23 cellular contexts compared by ENCODE assay signal in genomic region chr12:19885092-19885813, GRCh38.
DNase-seq lines count a peak whose midpoint lies in the region; ATAC-seq and TF ChIP-seq lines count a peak whose summit lies in the region.
"Had no signal": no experiment of that assay in that cellular context is flagged by ENCODE, and none has a peak within 500 bp of the region (broad histone marks: within the 10 kb centered on the region; RNA-seq: fewer than 3 reads in every experiment).

No MANE protein-coding gene starts in this region.

- no peak for TF ChIP-seq CTCF in foreskin keratinocyte (conservative IDR thresholded peaks at IDR 0.05)

- ATAC-seq in Right ventricle myocardium inferior (peak; percentile 74), left cardiac atrium (peak; percentile 49 to 60), foreskin keratinocyte (no peak)
- ATAC-seq: effector memory CD8-positive, alpha-beta T cell; K562; T-helper 17 cell had no signal

- H2AFZ ChIP-seq in neuron (ENCODE audit: low read depth, low read length) = peak overlapping the region; percentile 20

- H3K36me3 ChIP-seq in neuron (ENCODE audit: insufficient read depth, low read length) = no peaks in the 10 kb centered on the region
- H3K36me3 ChIP-seq: BLaER1, HAP-1, SJCRH30, suprapubic skin, WERI-Rb-1 had no signal

- DNase-seq in Right ventricle myocardium inferior (ENCODE audit: missing footprints) (no peak), cardiac septum (ENCODE audit: low spot score) (no peak), left cardiac atrium (no peak), foreskin keratinocyte (no peak), NCI-H446 (lab: John Stamatoyannopoulos, UW) (no peak)
- no peak for DNase-seq in effector CD4-positive, alpha-beta T cell
- no peak for DNase-seq in stimulated activated CD4-positive, alpha-beta T cell treated with anti-CD3 and anti-CD28 coated beads, Interleukin-15, amount 100 ng/mL, for 24 hours
- DNase-seq: activated CD4-positive, alpha-beta memory T cell treated with anti-CD3 and anti-CD28 coated beads for 36 hours; effector memory CD8-positive, alpha-beta T cell; foreskin fibroblast; GDM1; NCI-H1048; NCI-H2107; NCI-H69; SJCRH30; T-helper 17 cell; WERI-Rb-1 had no signal

- intact Hi-C loops in Right ventricle myocardium inferior (cut with DNase I) (no loop called here), cardiac septum (cut with DNase I) (no loop called here), left cardiac atrium (cut with DNase I) (no loop called here)

- H3K27ac ChIP-seq in foreskin keratinocyte = no peak overlapping the region
- H3K27ac ChIP-seq: 22Rv1, BLaER1, suprapubic skin, WERI-Rb-1 had no signal

- no peak overlapping the region for H3K4me3 ChIP-seq in neuron (ENCODE audit: low read length)
- H3K4me3 ChIP-seq: BLaER1, HAP-1, K562, SJCRH30, suprapubic skin had no signal

- no peaks in the 10 kb centered on the region for H3K9me3 ChIP-seq in neuron (ENCODE audit: low read length)
- H3K9me3 ChIP-seq: HAP-1, SJCRH30, suprapubic skin had no signal

- no peaks in the 10 kb centered on the region for H3K27me3 ChIP-seq in neuron (ENCODE audit: insufficient read depth, low read length)
- no peaks in the 10 kb centered on the region for H3K27me3 ChIP-seq in foreskin keratinocyte
- H3K27me3 ChIP-seq: BLaER1, SJCRH30, suprapubic skin had no signal

- H3K4me1 ChIP-seq in neuron (ENCODE audit: insufficient read depth, low read length) = peaks cover 16% of the 10 kb centered on the region
- no peaks in the 10 kb centered on the region for H3K4me1 ChIP-seq in foreskin keratinocyte
- H3K4me1 ChIP-seq: BLaER1, HAP-1 had no signal
